Comparison of ENCODE assay signal across 11 cellular contexts in the genomic region with DNA sequence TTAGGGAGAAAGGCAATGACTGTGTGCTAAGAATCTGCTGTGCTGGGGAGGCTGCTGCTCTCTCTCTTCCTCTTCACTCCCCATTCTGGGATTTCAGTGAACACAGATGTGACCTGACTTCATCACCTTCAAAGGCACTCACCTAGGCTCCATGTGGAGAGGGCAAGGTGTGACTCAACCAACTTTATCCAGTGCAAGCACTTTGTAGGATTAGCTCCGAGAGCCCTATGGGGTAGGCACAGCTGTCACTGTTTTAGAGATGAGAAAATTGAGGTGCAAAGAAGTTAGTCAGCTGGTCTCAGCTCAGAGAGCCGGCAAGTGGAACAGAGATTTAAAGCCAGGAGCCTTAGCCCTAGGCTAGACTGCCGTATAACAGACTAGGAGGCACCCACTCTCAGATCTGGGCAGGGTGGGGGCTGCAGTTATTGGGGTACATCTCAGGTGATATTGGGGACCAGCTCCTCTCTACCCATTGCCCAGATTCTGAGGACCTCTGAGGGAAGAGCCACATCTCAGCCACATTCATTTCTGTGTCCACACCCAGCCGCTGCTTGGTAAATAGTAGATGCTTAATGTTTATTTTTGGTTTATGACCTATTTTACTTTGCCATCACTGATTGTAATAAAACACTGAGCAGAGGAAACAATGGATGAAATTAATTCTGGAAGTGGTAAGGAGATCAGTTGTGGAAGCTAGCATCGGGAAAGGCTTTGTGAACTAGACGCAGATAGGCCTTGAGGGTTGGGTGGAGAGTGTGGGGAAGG.
DNase-seq lines count a peak whose midpoint lies in the region.
"Had no signal": no experiment of that assay in that cellular context is flagged by ENCODE, and none has a peak within 500 bp of the region (broad histone marks: within the 10 kb centered on the region; RNA-seq: fewer than 3 reads in every experiment).

No MANE protein-coding gene starts in this region.

- H3K27ac ChIP-seq in cingulate gyrus (ENCODE audit: low read depth, low read length) (peak overlapping the region; percentile 76), rectal smooth muscle tissue (ENCODE audit: low read depth, low read length) (peak overlapping the region; percentile 34)
- H3K27ac ChIP-seq: A549 had no signal

- H3K27me3 ChIP-seq in rectal smooth muscle tissue (ENCODE audit: control insufficient read depth, insufficient read depth, low read length), result no peaks in the 10 kb centered on the region

- H3K36me3 ChIP-seq in rectal smooth muscle tissue (ENCODE audit: control insufficient read depth, insufficient read depth, low read length), result no peaks in the 10 kb centered on the region
- H3K36me3 ChIP-seq: HAP-1 had no signal

- no peak overlapping the region for H3K9ac ChIP-seq in rectal smooth muscle tissue (ENCODE audit: low read length)

- H3K4me1 ChIP-seq in rectal smooth muscle tissue (ENCODE audit: control insufficient read depth, insufficient read depth, low read length), result peaks cover 12% of the 10 kb centered on the region
- H3K4me1 ChIP-seq: HAP-1 had no signal

- no peak overlapping the region for H3K4me3 ChIP-seq in rectal smooth muscle tissue (ENCODE audit: low read length)
- H3K4me3 ChIP-seq: A549, HAP-1 had no signal

- DNase-seq in NCI-H526 treated with DMSO at 0.1 percent for 48 hours (lab: John Stamatoyannopoulos, UW), result peak; percentile 62
- DNase-seq in NCI-H526 (lab: John Stamatoyannopoulos, UW), result no peak
- peak; percentile 57 for DNase-seq in NCI-H2171 (lab: John Stamatoyannopoulos, UW)
- no peak for DNase-seq in effector CD8-positive, alpha-beta T cell (lab: John Stamatoyannopoulos, UW)
- no peak for DNase-seq in anterior cingulate cortex (lab: John Stamatoyannopoulos, UW)
- DNase-seq in EL, result no peak
- DNase-seq: endodermal cell had no signal

Comparison
In these comparisons a context has a peak if more than half of its experiments do, and no peak if none do; other contexts are left out.
1. DNase-seq: peak in NCI-H526 treated with DMSO at 0.1 percent for 48 hours (single experiment) and NCI-H2171 (single experiment); none in NCI-H526 (0 of 2), effector CD8-positive, alpha-beta T cell (single experiment), anterior cingulate cortex (0 of 58) and EL (single experiment).